ENCODE assay signal across 8 cellular contexts in the genomic region with DNA sequence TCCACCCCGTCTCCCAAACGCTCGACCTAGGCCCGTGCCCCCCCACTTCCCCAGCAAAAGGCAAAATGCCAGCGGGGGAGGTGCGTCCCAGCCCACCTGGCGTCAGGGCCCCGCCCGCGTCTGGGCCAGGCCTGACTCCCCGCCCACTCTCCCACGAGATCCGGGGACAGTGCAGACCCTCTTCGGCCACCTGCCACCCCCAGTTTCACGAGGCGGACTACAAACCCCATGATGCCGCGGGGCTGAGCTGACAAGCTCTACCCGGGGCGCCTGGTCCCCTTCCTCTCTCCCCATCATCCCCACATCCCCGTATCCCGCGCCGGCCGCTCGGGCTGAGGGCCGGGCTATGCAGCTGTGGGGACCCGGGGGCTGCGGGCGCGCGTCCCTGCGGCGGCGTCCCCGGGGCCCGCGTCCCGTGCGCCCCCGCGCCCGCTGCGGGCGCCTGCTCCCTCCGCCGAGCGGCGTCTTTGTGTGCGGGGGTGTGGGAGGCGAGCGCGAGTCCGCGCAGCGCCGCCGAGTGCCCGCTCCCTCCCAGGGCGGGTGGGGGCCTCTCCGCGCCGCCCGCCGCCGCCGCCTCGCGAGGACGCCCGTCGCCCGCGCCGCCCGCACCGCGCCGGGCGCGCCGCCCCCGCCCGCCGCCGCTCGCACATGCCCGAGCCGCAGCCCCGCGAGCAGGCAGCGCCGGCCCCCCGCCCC. TPM values are rescaled to one million over a fixed set of nuclear protein-coding genes. Genes with fewer than 3 reads are reported as not detected.
A peak's percentile ranks its signal among the peaks of the same experiment; 100 is the strongest.
DNase-seq lines count a peak whose midpoint lies in the region; ATAC-seq, FAIRE-seq and TF ChIP-seq lines count a peak whose summit lies in the region.

Gene ANKRD13B (plus strand): TSS at position 283 of the 696 bp plus-strand sequence. CDS start 490 bp downstream, outside the sequence.

- CTCF ChIA-PET in BJ (lab: Yijun Ruan, JAX) (interaction anchor here (1.1 to 4.7 kb wide), 11 partner anchors 12 to 413 kb away, joined by 3 to 61 read pairs (median 5); no protein-coding TSS in a partner anchor), HCT116 (lab: Charles Lee) (interaction anchor here (0.9 to 3.4 kb wide), 14 partner anchors 13 to 702 kb away, joined by 3 to 57 read pairs (median 5); partner anchors contain the start of genes ABHD15 and TP53I13)

- no peak for TF ChIP-seq POLR2A in HCT116 (IDR thresholded peaks at IDR 0.05; ENCODE audit: borderline replicate concordance, extremely low read depth, insufficient read depth, insufficient read length)

- peaks cover 0 to 7% (median 5%) of the 10 kb centered on the region in 3 donors for H3K27me3 Mint-ChIP-seq in immature natural killer cell (ENCODE audit: low read depth in 3 of 3)

- DNase-seq in BJ (ENCODE audit: low read depth) = no peak
- DNase-seq in HCT116 (ENCODE audit: low read depth, low spot score) = no peak
- peak; percentile 64 for DNase-seq in astrocyte of the hippocampus (ENCODE audit: low read depth, low spot score)
- DNase-seq in immature natural killer cell = no peak
- DNase-seq in small intestine = no peak
- no peak for DNase-seq in NCI-H1048 (lab: John Stamatoyannopoulos, UW)

- H3K36me3 Mint-ChIP-seq in immature natural killer cell = no peaks in the 10 kb centered on the region

- TF ChIP-seq CTCF in BJ (IDR thresholded peaks at IDR 0.05; ENCODE audit: insufficient read depth, low read depth, low read length) = no peak
- TF ChIP-seq CTCF in HCT116 (IDR thresholded peaks at IDR 0.05 in 2 of 3, conservative IDR thresholded peaks at IDR 0.05 in 1 of 3; ENCODE audit: borderline replicate concordance in 1 of 3, insufficient read depth in 1 of 3, low read depth in 2 of 3, low read length in 2 of 3) = no peak
- TF ChIP-seq CTCF in OCI-LY3 (IDR thresholded peaks at IDR 0.05; ENCODE audit: low read depth, low read length) = no peak

- H3K27ac Mint-ChIP-seq in immature natural killer cell = peak within 1 kb of the TSS in 2 of 6 donors; percentile 46 to 57

- H3K4me3 Mint-ChIP-seq in immature natural killer cell = peak within 1 kb of the TSS; percentile 64 to 85 (median 73)

- H3K4me1 Mint-ChIP-seq in immature natural killer cell = peaks cover 37 to 45% of the 10 kb centered on the region in 2 donors

- H3K27ac ChIP-seq in HCT116 (ENCODE audit: low read depth, low read length) (peak within 1 kb of the TSS; percentile 94), OCI-LY3 (ENCODE audit: low read length) (peak within 1 kb of the TSS; percentile 75), small intestine (ENCODE audit: low read depth in 1 of 2, low read length in 1 of 2) (peak within 1 kb of the TSS in 1 of 2 donors; percentile 81)

- RAD21 ChIA-PET in HCT116 (lab: Charles Lee; ENCODE audit: low non-redundant PET in 1 of 2, low total read pairs in 2 of 2, uncharacterized antibody in 2 of 2, unreplicated experiment in 2 of 2) = no interaction called here

- no peak for FAIRE-seq in small intestine (lab: Jason Lieb, UNC)

- ATAC-seq in HCT116 = peak; percentile 5
- no peak for ATAC-seq in GM19395 (IDR thresholded peaks at IDR 0.05; ENCODE audit: unreplicated experiment)

- no peaks in the 10 kb centered on the region for H3K9me2 ChIP-seq in HCT116 (ENCODE audit: insufficient read depth)

- H3K9ac ChIP-seq in HCT116 (ENCODE audit: low read length) (peak within 1 kb of the TSS; percentile 84), OCI-LY3 (ENCODE audit: low read length) (peak within 1 kb of the TSS; percentile 67)

- no peaks in the 10 kb centered on the region for H3K9me3 ChIP-seq in HCT116 (ENCODE audit: control insufficient read depth in 1 of 2, insufficient read depth in 1 of 2, low read depth in 1 of 2, low read length in 2 of 2)
- no peaks in the 10 kb centered on the region for H3K9me3 ChIP-seq in OCI-LY3 (ENCODE audit: insufficient read depth, low read length)
- H3K9me3 ChIP-seq in small intestine (ENCODE audit: control insufficient read depth, low read depth) = no peaks in the 10 kb centered on the region

- H3K4me3 ChIP-seq in BJ (ENCODE audit: low read depth, low read length) = peak within 1 kb of the TSS; percentile 59
- H3K4me3 ChIP-seq in HCT116 (replicated peaks in 1 of 2; ENCODE audit: low read depth in 1 of 2, low read length in 2 of 2) = peak within 1 kb of the TSS; percentile 68 to 74
- peak within 1 kb of the TSS; percentile 90 for H3K4me3 ChIP-seq in OCI-LY3 (ENCODE audit: low read length)
- H3K4me3 ChIP-seq in small intestine (ENCODE audit: low read depth in 1 of 2, low read length in 2 of 2) = peak within 1 kb of the TSS; percentile 51 to 63

- H4K20me1 ChIP-seq in HCT116 (ENCODE audit: insufficient read depth) (no peaks in the 10 kb centered on the region), OCI-LY3 (ENCODE audit: insufficient read depth, low read length) (peaks cover 7% of the 10 kb centered on the region)

- no peak within 1 kb of the TSS for H2AFZ ChIP-seq in HCT116 (ENCODE audit: low read depth, low read length, poor library complexity, severe bottlenecking)
- peak within 1 kb of the TSS; percentile 77 for H2AFZ ChIP-seq in OCI-LY3 (ENCODE audit: low read depth, low read length)

- H3K9me3 Mint-ChIP-seq in immature natural killer cell = no peaks in the 10 kb centered on the region

- no TSS peak for BruUV-seq in HCT116 (replicated peaks; lab: Mats Ljungman, UMichigan)

- POLR2A ChIA-PET in BJ (lab: Charles Lee) = no interaction called here
- POLR2A ChIA-PET in HCT116 (lab: Charles Lee) = interaction anchor here (1.0 to 1.5 kb wide), 2 partner anchors 12 to 30 kb away, joined by 4 to 6 read pairs; partner anchors contain the start of gene CORO6

- H3K27me3 ChIP-seq in BJ (ENCODE audit: control insufficient read depth, insufficient read depth, low read length) (no peaks in the 10 kb centered on the region), HCT116 (ENCODE audit: insufficient read depth, low read length) (no peaks in the 10 kb centered on the region), OCI-LY3 (ENCODE audit: low read depth, low read length) (no peaks in the 10 kb centered on the region), small intestine (ENCODE audit: control insufficient read depth in 2 of 2, insufficient read depth in 2 of 2, low read length in 2 of 2) (no peaks in the 10 kb centered on the region)

- no peak for TF ChIP-seq RAD21 in HCT116 (IDR thresholded peaks at IDR 0.05; ENCODE audit: low read depth)

- H3K79me2 ChIP-seq in HCT116 (ENCODE audit: insufficient read depth, low read length) = peaks cover 45% of the 10 kb centered on the region
- peaks cover 63% of the 10 kb centered on the region for H3K79me2 ChIP-seq in OCI-LY3 (ENCODE audit: low read length)

- H3K4me1 ChIP-seq in HCT116 (ENCODE audit: control insufficient read depth in 1 of 2, insufficient read depth in 2 of 2, low read length in 2 of 2) (peaks cover 28 to 61% of the 10 kb centered on the region in 2 experiments), OCI-LY3 (ENCODE audit: low read length) (peaks cover 34% of the 10 kb centered on the region), small intestine (ENCODE audit: control insufficient read depth in 2 of 2, insufficient read depth in 1 of 2, low read depth in 1 of 2, low read length in 1 of 2) (peaks cover 2 to 9% of the 10 kb centered on the region in 2 donors)

- 0 to 1% (median 1%) methylated on average over 20 to 94 of the region's 94 CpGs for whole genome bisulfite sequencing in small intestine, 3 donors

- peak within 1 kb of the TSS; percentile 91 for H3K4me2 ChIP-seq in HCT116 (ENCODE audit: low read length)
- H3K4me2 ChIP-seq in OCI-LY3 (ENCODE audit: low read length) = peak within 1 kb of the TSS; percentile 98

- H3K36me3 ChIP-seq in BJ (ENCODE audit: control insufficient read depth, insufficient read depth, low read length) (no peaks in the 10 kb centered on the region), HCT116 (ENCODE audit: control insufficient read depth in 1 of 2, insufficient read depth in 2 of 2, low read length in 2 of 2) (no peaks in the 10 kb centered on the region), OCI-LY3 (replicated peaks; ENCODE audit: low read depth, low read length) (no peaks in the 10 kb centered on the region), small intestine (ENCODE audit: control insufficient read depth in 2 of 2, insufficient read depth in 2 of 2, low read length in 2 of 2) (no peaks in the 10 kb centered on the region)

- intact Hi-C loops in HCT116 (cut with micrococcal nuclease) = loop anchor here (10.0 kb wide), 1 partner anchor 448 kb away; no protein-coding TSS in a partner anchor

TF ChIP-seq in HCT116, 20 proteins besides CTCF, POLR2A, EP300 and RAD21:
- no peak for TF ChIP-seq CBX3 (IDR thresholded peaks at IDR 0.05; ENCODE audit: low read depth)
- TF ChIP-seq, protein P1, sequence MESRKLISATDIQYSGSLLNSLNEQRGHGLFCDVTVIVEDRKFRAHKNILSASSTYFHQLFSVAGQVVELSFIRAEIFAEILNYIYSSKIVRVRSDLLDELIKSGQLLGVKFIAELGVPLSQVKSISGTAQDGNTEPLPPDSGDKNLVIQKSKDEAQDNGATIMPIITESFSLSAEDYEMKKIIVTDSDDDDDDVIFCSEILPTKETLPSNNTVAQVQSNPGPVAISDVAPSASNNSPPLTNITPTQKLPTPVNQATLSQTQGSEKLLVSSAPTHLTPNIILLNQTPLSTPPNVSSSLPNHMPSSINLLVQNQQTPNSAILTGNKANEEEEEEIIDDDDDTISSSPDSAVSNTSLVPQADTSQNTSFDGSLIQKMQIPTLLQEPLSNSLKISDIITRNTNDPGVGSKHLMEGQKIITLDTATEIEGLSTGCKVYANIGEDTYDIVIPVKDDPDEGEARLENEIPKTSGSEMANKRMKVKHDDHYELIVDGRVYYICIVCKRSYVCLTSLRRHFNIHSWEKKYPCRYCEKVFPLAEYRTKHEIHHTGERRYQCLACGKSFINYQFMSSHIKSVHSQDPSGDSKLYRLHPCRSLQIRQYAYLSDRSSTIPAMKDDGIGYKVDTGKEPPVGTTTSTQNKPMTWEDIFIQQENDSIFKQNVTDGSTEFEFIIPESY (IDR thresholded peaks at IDR 0.05; ENCODE audit: extremely low read depth, insufficient replicate concordance, low read length) = no peak
- peak; percentile 44 for TF ChIP-seq TCF7L2 (IDR thresholded peaks at IDR 0.05; ENCODE audit: borderline replicate concordance, extremely low read depth, insufficient read depth, insufficient read length)
TF ChIP-seq in HCT116: peak in this region for 1.

RNA-seq across cellular contexts. Expression of gene ANKRD13B, which starts in this region (rescaled TPM):
- polyA plus RNA-seq in BJ (2011; rRNA removed) (1.9 and 3.1 TPM in 2 replicates), immature natural killer cell (under 1 TPM in 1 of 3 donors, not detected in 2; 0.18 TPM), small intestine (1 to 10 TPM in 2 of 3 donors, not detected in 1; 3.0 to 4.0 TPM)
- 2.9 and 3.7 TPM in 2 replicates for polyA minus RNA-seq in BJ (2011; rRNA and poly(A)+ RNA removed)
- 27.4 TPM for total RNA-seq in HCT116 (2021; ENCODE audit: unreplicated experiment)
- polyA plus RNA-seq in HCT116 (2012) = 11.6 and 11.9 TPM in 2 replicates
